8 cellular contexts compared by ENCODE assay signal in the genomic region with DNA sequence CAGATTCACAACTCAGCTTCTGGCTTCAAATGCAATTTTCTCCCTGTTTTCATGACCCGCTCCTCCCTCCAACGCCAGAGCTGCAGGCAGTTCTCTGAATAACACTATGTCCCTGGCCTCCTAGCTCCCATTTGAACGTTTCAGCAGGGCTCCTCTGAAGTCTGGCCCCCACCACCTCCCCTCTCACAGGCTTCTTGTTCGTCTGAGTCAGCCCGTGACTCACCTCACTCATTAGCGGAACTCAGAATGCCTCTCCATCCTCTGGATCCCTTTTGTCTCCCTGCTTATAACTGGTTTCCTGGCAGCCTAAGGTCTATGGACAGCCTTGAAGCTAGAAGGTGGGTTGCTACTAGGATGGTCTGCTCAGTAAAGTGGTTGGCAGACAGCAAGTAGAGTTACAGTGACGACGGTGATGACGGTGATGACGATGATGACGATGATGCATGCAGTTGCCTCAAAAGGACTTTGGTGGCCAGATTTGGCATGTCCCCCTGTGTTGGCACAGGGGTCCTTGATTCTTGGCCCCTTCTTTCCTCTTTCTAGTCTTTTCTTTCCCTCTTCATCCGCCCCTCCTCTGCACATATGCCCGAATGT.
DNase-seq lines count a peak whose midpoint lies in the region; ATAC-seq and TF ChIP-seq lines count a peak whose summit lies in the region.

No MANE protein-coding gene starts in this region.

- DNase-seq in stimulated activated naive CD8-positive, alpha-beta T cell treated with anti-CD3 and anti-CD28 coated beads, Interleukin-15, Interleukin-2, amounts not matched to agents 100 U/mL and 50 U/mL, for 24 hours = no peak
- DNase-seq in stimulated activated naive CD8-positive, alpha-beta T cell treated with anti-CD3 and anti-CD28 coated beads, Interleukin-15, amount 100 ng/mL, for 72 hours = no peak
- peak; percentile 73 for DNase-seq in SW480 (ENCODE audit: low spot score)
- peak; percentile 51 for DNase-seq in iPS-NIHi11 (ENCODE audit: low spot score)
- peak in 1 of 2 donors; percentile 96 for DNase-seq in vagina (ENCODE audit: extremely low spot score in 2 of 2)
- no peak for DNase-seq in foreskin melanocyte
- DNase-seq in NCI-H1436 treated with DMSO at 0.1 percent for 48 hours (lab: John Stamatoyannopoulos, UW) = no peak
- DNase-seq in ecto neural progenitor cell (ENCODE audit: low spot score) = no peak

- intact Hi-C loops in vagina (cut with DNase I) = no loop called here

- peak overlapping the region; percentile 74 for H3K27ac ChIP-seq in vagina

- no peaks in the 10 kb centered on the region for H3K9me3 ChIP-seq in vagina

- ATAC-seq in stimulated activated naive CD8-positive, alpha-beta T cell treated with anti-CD3 and anti-CD28 coated beads, Interleukin-15, Interleukin-2, amounts not matched to agents 100 U/mL and 50 U/mL, for 24 hours = peak; percentile 55
- no peak for ATAC-seq in stimulated activated naive CD8-positive, alpha-beta T cell treated with anti-CD3 and anti-CD28 coated beads, Interleukin-15, amount 100 ng/mL, for 72 hours

- H3K9me3 Mint-ChIP-seq in stimulated activated naive CD8-positive, alpha-beta T cell treated with anti-CD3 and anti-CD28 coated beads, Interleukin-15, amount 100 ng/mL, for 72 hours = no peaks in the 10 kb centered on the region

- no peaks in the 10 kb centered on the region for H3K4me1 Mint-ChIP-seq in stimulated activated naive CD8-positive, alpha-beta T cell treated with anti-CD3 and anti-CD28 coated beads, Interleukin-15, amount 100 ng/mL, for 72 hours

- H3K4me3 ChIP-seq in vagina = no peak overlapping the region

- peaks cover 9% of the 10 kb centered on the region for H3K27me3 Mint-ChIP-seq in stimulated activated naive CD8-positive, alpha-beta T cell treated with anti-CD3 and anti-CD28 coated beads, Interleukin-15, amount 100 ng/mL, for 72 hours

- H3K27ac Mint-ChIP-seq in stimulated activated naive CD8-positive, alpha-beta T cell treated with anti-CD3 and anti-CD28 coated beads, Interleukin-15, amount 100 ng/mL, for 72 hours = no peak overlapping the region

- TF ChIP-seq POLR2A in vagina (IDR thresholded peaks at IDR 0.05) = no peak

- H3K36me3 ChIP-seq in vagina = no peaks in the 10 kb centered on the region

- no peaks in the 10 kb centered on the region for H3K4me1 ChIP-seq in vagina

- H3K27me3 ChIP-seq in vagina = no peaks in the 10 kb centered on the region

- no peak for TF ChIP-seq CTCF in vagina (IDR thresholded peaks at IDR 0.05)

- no peak overlapping the region for H3K4me3 Mint-ChIP-seq in stimulated activated naive CD8-positive, alpha-beta T cell treated with anti-CD3 and anti-CD28 coated beads, Interleukin-15, amount 100 ng/mL, for 72 hours

Comparison
In these comparisons a context has a peak if more than half of its experiments do, and no peak if none do; other contexts are left out.
1. DNase-seq: peak in SW480 (single experiment) and iPS-NIHi11 (single experiment); none in stimulated activated naive CD8-positive, alpha-beta T cell treated with anti-CD3 and anti-CD28 coated beads, Interleukin-15, Interleukin-2, amounts not matched to agents 100 U/mL and 50 U/mL, for 24 hours (single experiment), stimulated activated naive CD8-positive, alpha-beta T cell treated with anti-CD3 and anti-CD28 coated beads, Interleukin-15, amount 100 ng/mL, for 72 hours (0 of 2), foreskin melanocyte (single experiment), NCI-H1436 treated with DMSO at 0.1 percent for 48 hours (single experiment) and ecto neural progenitor cell (single experiment).